Comparison of ENCODE assay signal across 33 cellular contexts in the genomic region with DNA sequence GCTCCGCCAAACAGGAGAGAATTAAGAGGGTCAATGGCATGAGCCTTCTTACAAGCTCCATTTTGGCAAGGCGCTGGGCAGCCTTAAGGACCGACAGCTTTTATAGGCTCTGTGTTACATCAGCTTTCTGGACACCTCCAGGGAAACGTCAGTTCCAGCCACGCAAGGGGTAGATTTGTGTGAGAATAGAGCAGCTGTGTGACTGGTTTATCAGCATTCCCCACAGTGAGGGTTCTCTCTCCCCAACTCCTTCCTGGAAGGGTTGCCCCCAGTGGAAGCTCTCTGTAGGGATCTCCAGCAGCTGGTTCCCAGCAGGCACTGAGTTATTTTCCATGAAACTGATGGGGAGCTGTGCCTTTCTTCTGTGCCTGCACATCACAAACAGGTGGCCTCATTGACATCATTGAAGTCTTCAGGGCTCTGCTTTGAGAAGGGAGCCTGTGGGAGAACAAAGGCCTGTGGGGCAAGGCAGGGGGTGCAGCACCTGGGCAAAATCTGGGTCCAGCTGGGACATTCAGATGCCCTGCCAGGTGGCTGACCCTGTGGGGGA. TPM values are rescaled to one million over a fixed set of nuclear protein-coding genes. Genes with fewer than 3 reads are reported as not detected.
DNase-seq lines count a peak whose midpoint lies in the region; ATAC-seq, FAIRE-seq and TF ChIP-seq lines count a peak whose summit lies in the region.
"Had no signal": no experiment of that assay in that cellular context is flagged by ENCODE, and none has a peak within 500 bp of the region (broad histone marks: within the 10 kb centered on the region; RNA-seq: fewer than 3 reads in every experiment).

Gene CUZD1, minus strand, starts transcription at position 75 of the 550 bp plus-strand sequence. Its CDS starts 14 bp downstream, at position 61.

- no peak within 1 kb of the TSS for H3K14ac ChIP-seq in H1 (ENCODE audit: insufficient read length)

- POLR2A ChIA-PET in HEK293 (lab: Yijun Ruan, JAX) (no interaction called here), H1 (lab: Charles Lee; ENCODE audit: partially characterized antibody) (interaction anchor here (1.1 to 2.6 kb wide), 9 partner anchors 8 to 164 kb away, joined by 3 to 22 read pairs (median 4); partner anchors contain the start of genes ACADSB, C10orf88 and FAM24B)

- peak within 1 kb of the TSS; percentile 78 for H4K91ac ChIP-seq in H1 (replicated peaks; ENCODE audit: insufficient read length, low read length)

- H2BK120ac ChIP-seq in H1 (replicated peaks; ENCODE audit: low read depth, low read length) = peak within 1 kb of the TSS; percentile 93

- H4K20me1 ChIP-seq in H1 (replicated peaks in 1 of 2; ENCODE audit: control insufficient read depth in 1 of 2, insufficient read depth in 2 of 2, low read length in 2 of 2) = no peaks in the 10 kb centered on the region

- peak; percentile 21 to 40; a peak in 2 of 4 replicates for TF ChIP-seq RAD21 in H1 (IDR thresholded peaks at IDR 0.05 in 1 of 2, conservative IDR thresholded peaks at IDR 0.05 in 1 of 2; ENCODE audit: low read depth in 2 of 2, low read length in 2 of 2)

- no peaks in the 10 kb centered on the region for H3K27me3 Mint-ChIP-seq in stimulated activated memory B cell treated with anti-CD40 and anti-IgM and Interleukin-4, amounts not matched to agents 10 μg/mL and 1 μg/mL and 100 μg/mL, for 72 hours
- H3K27me3 Mint-ChIP-seq: activated CD8-positive, alpha-beta T cell treated with anti-CD3 and anti-CD28 coated beads for 36 hours; activated T-helper 17 cell treated with anti-CD3 and anti-CD28 coated beads, Interleukin-2, amount 50 U/mL, for 72 hours; CD4-positive, alpha-beta memory T cell had no signal

- peak within 1 kb of the TSS; percentile 4 for H4K5ac ChIP-seq in H1 (ENCODE audit: insufficient read length, low read depth, low read length)

- H3K4me3 ChIP-seq in HEK293 (ENCODE audit: low read depth, low read length) (no peak within 1 kb of the TSS), H1 (ENCODE audit: extremely low read depth in 1 of 4, insufficient read depth in 2 of 4, low read depth in 3 of 4, low read length in 4 of 4) (peak within 1 kb of the TSS in 1 of 4 experiments; percentile 46; a peak in 2 of 8 replicates)
- H3K4me3 ChIP-seq: A549, breast epithelium, hepatocyte, right lobe of liver, spleen, tibial artery, vagina had no signal

- peak within 1 kb of the TSS; percentile 85; the same call in 1 of the 2 replicates for H3K18ac ChIP-seq in H1 (ENCODE audit: extremely low read depth, low read length)

- ATAC-seq in HG03135 (IDR thresholded peaks at IDR 0.05; ENCODE audit: unreplicated experiment) = no peak
- ATAC-seq in stimulated activated memory B cell treated with anti-CD40 and anti-IgM and Interleukin-4, amounts not matched to agents 10 μg/mL and 1 μg/mL and 100 μg/mL, for 72 hours = no peak
- ATAC-seq: A549; activated CD8-positive, alpha-beta T cell treated with anti-CD3 and anti-CD28 coated beads for 36 hours; activated naive CD4-positive, alpha-beta T cell treated with anti-CD3 and anti-CD28 coated beads, Interleukin-2, amount 50 U/mL, for 72 hours; activated T-helper 17 cell treated with anti-CD3 and anti-CD28 coated beads, Interleukin-2, amount 50 U/mL, for 72 hours; PC-3; SK-N-SH treated with all-trans-retinoic acid at 6 μM for 48 hours had no signal

- H3K23ac ChIP-seq in H1 (ENCODE audit: insufficient read length) = no peak within 1 kb of the TSS

- no peak within 1 kb of the TSS for H2BK15ac ChIP-seq in H1 (ENCODE audit: low read length)

- H3K9me3 ChIP-seq in HEK293 (ENCODE audit: control insufficient read depth, insufficient read depth, low read depth, low read length) (no peaks in the 10 kb centered on the region), H1 (ENCODE audit: insufficient read depth in 2 of 2, low read depth in 1 of 2, low read length in 1 of 2) (peaks cover 6 to 12% of the 10 kb centered on the region in 2 experiments; a peak in 3 of 4 replicates)
- H3K9me3 ChIP-seq: right lobe of liver, tibial artery, vagina had no signal

- DNase-seq in NCI-H524 (lab: John Stamatoyannopoulos, UW) = peak; percentile 1 to 35
- no peak for DNase-seq in NCI-H524 treated with DMSO at 0.1 percent for 48 hours (lab: John Stamatoyannopoulos, UW)
- peak in 1 of 2 experiments; percentile 57 for DNase-seq in H1 (ENCODE audit: low read depth in 1 of 2, low spot score in 2 of 2)
- peak; percentile 80 for DNase-seq in myocyte (ENCODE audit: low read depth)
- DNase-seq in NCI-H1694 (lab: John Stamatoyannopoulos, UW) = no peak
- DNase-seq: activated CD4-positive, CD25-positive, alpha-beta regulatory T cell treated with anti-CD3 and anti-CD28 coated beads, Interleukin-2, amount 50 U/mL, for 72 hours; activated CD8-positive, alpha-beta T cell treated with anti-CD3 and anti-CD28 coated beads for 36 hours; AML-193; amygdala; CD4-positive, alpha-beta memory T cell; HCEC 1CT; NCI-H1048; NCI-H187 treated with DMSO at 0.1 percent for 48 hours; NCI-H526 treated with DMSO at 0.1 percent for 48 hours; PC-3; right lobe of liver; spleen; stimulated activated CD4-positive, alpha-beta T cell treated with anti-CD3 and anti-CD28 coated beads, Interleukin-2, amount 100 ng/mL, for 24 hours; T-helper 2 cell; tibial artery had no signal

- no peak within 1 kb of the TSS for H3K27ac Mint-ChIP-seq in stimulated activated memory B cell treated with anti-CD40 and anti-IgM and Interleukin-4, amounts not matched to agents 10 μg/mL and 1 μg/mL and 100 μg/mL, for 72 hours
- H3K27ac Mint-ChIP-seq: activated CD8-positive, alpha-beta T cell treated with anti-CD3 and anti-CD28 coated beads for 36 hours; activated naive CD4-positive, alpha-beta T cell treated with anti-CD3 and anti-CD28 coated beads, Interleukin-2, amount 50 U/mL, for 72 hours; activated T-helper 17 cell treated with anti-CD3 and anti-CD28 coated beads, Interleukin-2, amount 50 U/mL, for 72 hours; progenitor cell of endocrine pancreas had no signal

- no peaks in the 10 kb centered on the region; a peak in 1 of 4 replicates for H3K79me2 ChIP-seq in H1 (ENCODE audit: control insufficient read depth in 1 of 2, insufficient read depth in 2 of 2, low read length in 2 of 2)
- H3K79me2 ChIP-seq: hepatocyte had no signal

- H3K23me2 ChIP-seq in H1 (ENCODE audit: low read depth, low read length) = no peaks in the 10 kb centered on the region

- H3K36me3 Mint-ChIP-seq in stimulated activated memory B cell treated with anti-CD40 and anti-IgM and Interleukin-4, amounts not matched to agents 10 μg/mL and 1 μg/mL and 100 μg/mL, for 72 hours = peaks cover 66% of the 10 kb centered on the region

- H2AFZ ChIP-seq in H1 (ENCODE audit: low read length) = no peak within 1 kb of the TSS
- H2AFZ ChIP-seq: hepatocyte had no signal

- TF ChIP-seq CTCF in HEK293 (tag by site-specific recombination; IDR thresholded peaks at IDR 0.05) (no peak), H1 (IDR thresholded peaks at IDR 0.05; ENCODE audit: control extremely low read depth in 1 of 3, insufficient read depth in 1 of 3, low read depth in 1 of 3, low read length in 3 of 3) (peak in 2 of 3 experiments; percentile 15 to 45; a peak in 3 of 4 replicates)

- 0 out of 2 replicates have a peak within 1 kb of the TSS, but pooled peaks have one; percentile 93 for H2AK5ac ChIP-seq in H1 (ENCODE audit: low read depth, low read length)

- no peaks in the 10 kb centered on the region for H3K79me1 ChIP-seq in H1 (ENCODE audit: low read depth, low read length)

- no peaks in the 10 kb centered on the region for H3K4me1 Mint-ChIP-seq in stimulated activated memory B cell treated with anti-CD40 and anti-IgM and Interleukin-4, amounts not matched to agents 10 μg/mL and 1 μg/mL and 100 μg/mL, for 72 hours

- TF ChIP-seq EP300 in H1 (IDR thresholded peaks at IDR 0.05; ENCODE audit: borderline replicate concordance in 1 of 2, low read depth in 2 of 2, low read length in 2 of 2) = peak in 1 of 2 experiments; percentile 83; a peak in 1 of 3 replicates

- peak; percentile 93 for FAIRE-seq in H1 (lab: Jason Lieb, UNC)
- FAIRE-seq: A549, GM12891 had no signal

- peak within 1 kb of the TSS; percentile 29 to 56; a peak in 3 of 4 replicates for H3K4me2 ChIP-seq in H1 (ENCODE audit: insufficient read depth in 1 of 2, low read depth in 2 of 2, low read length in 2 of 2)
- H3K4me2 ChIP-seq: A549, hepatocyte had no signal

- H3K4me1 ChIP-seq in HEK293 (ENCODE audit: control insufficient read depth, insufficient read depth, low read length) (peaks cover 7% of the 10 kb centered on the region), H1 (replicated peaks in 1 of 4; ENCODE audit: control insufficient read depth in 3 of 4, insufficient read depth in 4 of 4, low read length in 3 of 4) (peaks cover 0 to 11% (median 6%) of the 10 kb centered on the region in 4 experiments; a peak in 4 of 7 replicates)
- H3K4me1 ChIP-seq: breast epithelium, right lobe of liver, spleen, tibial artery, vagina had no signal

- no peak within 1 kb of the TSS for H3K4ac ChIP-seq in H1 (replicated peaks; ENCODE audit: insufficient read length, low read depth, low read length)

- H4K8ac ChIP-seq in H1 (ENCODE audit: extremely low read depth, insufficient read depth, low read length) = no peak within 1 kb of the TSS

- no peak within 1 kb of the TSS for H3K4me3 Mint-ChIP-seq in stimulated activated memory B cell treated with anti-CD40 and anti-IgM and Interleukin-4, amounts not matched to agents 10 μg/mL and 1 μg/mL and 100 μg/mL, for 72 hours
- H3K4me3 Mint-ChIP-seq: activated CD8-positive, alpha-beta T cell treated with anti-CD3 and anti-CD28 coated beads for 36 hours; activated T-helper 17 cell treated with anti-CD3 and anti-CD28 coated beads, Interleukin-2, amount 50 U/mL, for 72 hours; CD4-positive, alpha-beta memory T cell had no signal

- CTCF ChIA-PET in HEK293 (lab: Yijun Ruan, JAX) (no interaction called here), H1 (lab: Charles Lee; ENCODE audit: partially characterized antibody) (interaction anchor here (0.6 to 1.7 kb wide), 3 partner anchors 8 to 165 kb away, joined by 3 read pairs; no protein-coding TSS in a partner anchor)

- 47% methylated on average over 5 of the region's 5 CpGs; no CpG with 5 or more reads in 1 of the 2 experiments for WGBS in H1 (ENCODE audit: extremely low coverage in 1 of 2, insufficient coverage in 1 of 2, insufficient read length in 1 of 2, insufficient replicate concordance in 2 of 2, low coverage in 1 of 2, low lambda C conversion rate in 2 of 2, missing lambda C conversion rate in 1 of 2), 2 experiments

- H2BK20ac ChIP-seq in H1 (ENCODE audit: low read length) = peak within 1 kb of the TSS; percentile 82; the same call in 1 of the 2 replicates

- H3K9ac ChIP-seq in H1 (replicated peaks in 1 of 4; ENCODE audit: extremely low read depth in 1 of 4, low read depth in 3 of 4, low read length in 3 of 4) = no peak within 1 kb of the TSS; a peak in 2 of 7 replicates

- H3K27ac ChIP-seq in HEK293 (ENCODE audit: extremely low read depth, low read depth, low read length) (no peak within 1 kb of the TSS), H1 (ENCODE audit: low read depth, low read length) (peak within 1 kb of the TSS; percentile 65; the same call in 1 of the 2 replicates)
- H3K27ac ChIP-seq: A549, breast epithelium, epithelial cell of prostate, hepatocyte, right lobe of liver, spleen, tibial artery, vagina had no signal

- H2BK5ac ChIP-seq in H1 (ENCODE audit: low read depth, low read length) = peak within 1 kb of the TSS; percentile 78; the same call in 1 of the 2 replicates

- TF ChIP-seq POLR2A in H1 (IDR thresholded peaks at IDR 0.05; ENCODE audit: control extremely low read depth in 1 of 2, low read depth in 2 of 2, low read length in 2 of 2) = peak in 1 of 2 experiments; percentile 42; a peak in 1 of 3 replicates

- peaks cover 4% of the 10 kb centered on the region for H3K9me3 Mint-ChIP-seq in stimulated activated memory B cell treated with anti-CD40 and anti-IgM and Interleukin-4, amounts not matched to agents 10 μg/mL and 1 μg/mL and 100 μg/mL, for 72 hours

- H2BK12ac ChIP-seq in H1 (ENCODE audit: low read depth, low read length) = peak within 1 kb of the TSS; percentile 50; the same call in 1 of the 2 replicates

- H3K56ac ChIP-seq in H1 (replicated peaks; ENCODE audit: insufficient read length, low read depth, low read length) = peak within 1 kb of the TSS; percentile 54

- H3K36me3 ChIP-seq in HEK293 (ENCODE audit: control insufficient read depth in 2 of 2, insufficient read depth in 1 of 2, low read length in 2 of 2) (peaks cover 0 to 28% of the 10 kb centered on the region in 2 experiments; a peak in 1 of 3 replicates), H1 (ENCODE audit: control insufficient read depth in 2 of 4, insufficient read depth in 4 of 4, low read length in 3 of 4) (peaks cover 0 to 16% (median 1%) of the 10 kb centered on the region in 4 experiments; a peak in 4 of 8 replicates)
- H3K36me3 ChIP-seq: breast epithelium, right lobe of liver, vagina had no signal

- no peaks in the 10 kb centered on the region for H3K27me3 ChIP-seq in H1 (replicated peaks in 1 of 4; ENCODE audit: control insufficient read depth in 3 of 4, extremely low read depth in 1 of 4, insufficient read depth in 3 of 4, low read length in 3 of 4)
- H3K27me3 ChIP-seq: breast epithelium, hepatocyte, right lobe of liver, spleen, tibial artery, vagina had no signal

RNA-seq across cellular contexts. Expression of gene CUZD1, which starts in this region (rescaled TPM):
- 11.9 and 13.0 TPM in 2 replicates for total RNA-seq in H1 (2021; fragmentation: NEBNext Ultra II Directional; extraction: Animal tissue kit (Norgen Biotek cat#: 25700))
- 15.1 and 30.0 TPM in 2 replicates for polyA plus RNA-seq in H1 (2011; rRNA removed)
- 24.7 TPM for polyA plus RNA-seq in H1 (2011; cell fraction: cytosol; rRNA removed)
- polyA plus RNA-seq in H1 (2011; cell fraction: nucleus; rRNA removed) = 12.9 TPM
- polyA plus RNA-seq in H1 (2012, experiment 1 of 2) = 15.1 to 22.7 TPM (median 20.5 TPM) in 4 replicates
- polyA plus RNA-seq in H1 (2012, experiment 2 of 2) = 1.7 TPM
- 6.0 TPM for polyA plus RNA-seq in H1 (2013, experiment 1 of 2)
- 5.0 TPM for polyA plus RNA-seq in H1 (2013, experiment 2 of 2)
- 22.9 and 35.2 TPM in 2 replicates for polyA minus RNA-seq in H1 (2011; rRNA and poly(A)+ RNA removed)
- 13.7 TPM for polyA minus RNA-seq in H1 (2011; cell fraction: cytosol; rRNA and poly(A)+ RNA removed)
- polyA minus RNA-seq in H1 (2011; cell fraction: nucleus; rRNA and poly(A)+ RNA removed) = 18.4 TPM
- 16.7 and 40.3 TPM in 2 replicates for total RNA-seq in myocyte
- 5.1 TPM for polyA plus RNA-seq in myocyte (2012)
- total RNA-seq: hepatocyte, progenitor cell of endocrine pancreas, vagina had no signal
- polyA plus RNA-seq: hepatocyte had no signal

Comparison
In these comparisons a context has a peak if more than half of its experiments do, and no peak if none do; other contexts are left out.
1. DNase-seq: peak in NCI-H524 (2 of 2) and myocyte (single experiment); none in NCI-H524 treated with DMSO at 0.1 percent for 48 hours (single experiment) and NCI-H1694 (single experiment).